Comparison of ENCODE assay signal across 14 cellular contexts in genomic region chr4:84470204-84470785, GRCh38. TPM values are rescaled to one million over a fixed set of nuclear protein-coding genes. Genes with fewer than 3 reads are reported as not detected.
DNase-seq lines count a peak whose midpoint lies in the region; ATAC-seq and TF ChIP-seq lines count a peak whose summit lies in the region.
"Had no signal": no experiment of that assay in that cellular context is flagged by ENCODE, and none has a peak within 500 bp of the region (broad histone marks: within the 10 kb centered on the region; RNA-seq: fewer than 3 reads in every experiment).

No MANE protein-coding gene starts in this region.

- H3K27me3 ChIP-seq in Karpas-422 (ENCODE audit: low read length), result no peaks in the 10 kb centered on the region
- no peaks in the 10 kb centered on the region for H3K27me3 ChIP-seq in WERI-Rb-1 (ENCODE audit: insufficient read depth, low read depth, severe bottlenecking)

- peak; percentile 32; the same call in 1 of the 2 replicates for TF ChIP-seq CTCF in WERI-Rb-1 (IDR thresholded peaks at IDR 0.05; ENCODE audit: low read depth, low read length)

- H3K9me3 ChIP-seq in Karpas-422 (ENCODE audit: low read length) (no peaks in the 10 kb centered on the region), WERI-Rb-1 (ENCODE audit: severe bottlenecking) (no peaks in the 10 kb centered on the region)
- H3K9me3 ChIP-seq: lower lobe of right lung had no signal

- H3K4me3 ChIP-seq in Karpas-422 (ENCODE audit: low read length) (no peak overlapping the region), WERI-Rb-1 (ENCODE audit: low read depth, low read length) (no peak overlapping the region)
- H3K4me3 ChIP-seq: lower lobe of right lung had no signal

- ATAC-seq in left lobe of liver (peak; percentile 33), HG02938 (IDR thresholded peaks at IDR 0.05; ENCODE audit: unreplicated experiment) (no peak)
- ATAC-seq: lower lobe of right lung; stimulated activated effector memory CD8-positive, alpha-beta T cell treated with anti-CD3 and anti-CD28 coated beads, Interleukin-12 subunit alpha, Interleukin-12 subunit beta, amount 100 ng/mL, for 72 hours had no signal

- H3K27ac ChIP-seq in Karpas-422 (ENCODE audit: low read length) (no peak overlapping the region), WERI-Rb-1 (no peak overlapping the region)
- H3K27ac ChIP-seq: KMS-11, lower lobe of right lung had no signal

- H3K9ac ChIP-seq in Karpas-422 (ENCODE audit: low read length), result no peak overlapping the region
- H3K9ac ChIP-seq: KMS-11 had no signal

- H3K36me3 ChIP-seq in Karpas-422 (ENCODE audit: insufficient read depth, low read length), result no peaks in the 10 kb centered on the region
- H3K36me3 ChIP-seq in WERI-Rb-1, result no peaks in the 10 kb centered on the region
- H3K36me3 ChIP-seq: lower lobe of right lung had no signal

- no peak overlapping the region for H3K4me2 ChIP-seq in Karpas-422 (ENCODE audit: low read depth, low read length, poor library complexity, severe bottlenecking)
- H3K4me2 ChIP-seq: KMS-11 had no signal

- H3K9me2 ChIP-seq in Karpas-422 (replicated peaks; ENCODE audit: insufficient read depth, low read length), result no peaks in the 10 kb centered on the region

- no peaks in the 10 kb centered on the region for H3K4me1 ChIP-seq in Karpas-422 (ENCODE audit: low read length)
- H3K4me1 ChIP-seq: lower lobe of right lung had no signal

- no peaks in the 10 kb centered on the region for H3K79me2 ChIP-seq in Karpas-422 (ENCODE audit: low read length)

- DNase-seq in DMS 273 (lab: John Stamatoyannopoulos, UW; ENCODE audit: unreplicated experiment) (peak; percentile 1), DMS 273 treated with DMSO at 0.1 percent for 48 hours (lab: John Stamatoyannopoulos, UW) (no peak), Karpas-422 (peak; percentile 66), WERI-Rb-1 (no peak), left lobe of liver (ENCODE audit: low spot score) (no peak), NCI-H446 treated with DMSO at 0.1 percent for 48 hours (lab: John Stamatoyannopoulos, UW) (no peak), HCEC 1CT (no peak)
- DNase-seq: activated CD8-positive, alpha-beta memory T cell treated with anti-CD3 and anti-CD28 coated beads for 24 hours; lower lobe of right lung; occipital lobe; T-helper 1 cell had no signal

- no peak overlapping the region for H2AFZ ChIP-seq in Karpas-422 (ENCODE audit: low read length)

- H4K20me1 ChIP-seq in Karpas-422 (ENCODE audit: insufficient read depth, low read depth, low read length), result no peaks in the 10 kb centered on the region

RNA-seq across cellular contexts. Expression of gene NKX6-1, which starts 28.8 kb away (rescaled TPM):
- total RNA-seq in Karpas-422 (2014; rRNA removed; shearing (Covaris generic); ENCODE audit: low replicate concordance), result not detected in 2 replicates
- not detected for total RNA-seq in left lobe of liver
- total RNA-seq: lower lobe of right lung, occipital lobe had no signal

Comparison
In these comparisons a context has a peak if more than half of its experiments do, and no peak if none do; other contexts are left out.
1. DNase-seq: peak in DMS 273 (single experiment) and Karpas-422 (single experiment); none in DMS 273 treated with DMSO at 0.1 percent for 48 hours (single experiment), WERI-Rb-1 (single experiment), left lobe of liver (single experiment), NCI-H446 treated with DMSO at 0.1 percent for 48 hours (single experiment) and HCEC 1CT (single experiment).